Comparison of ENCODE assay signal across 9 cellular contexts in the genomic region with DNA sequence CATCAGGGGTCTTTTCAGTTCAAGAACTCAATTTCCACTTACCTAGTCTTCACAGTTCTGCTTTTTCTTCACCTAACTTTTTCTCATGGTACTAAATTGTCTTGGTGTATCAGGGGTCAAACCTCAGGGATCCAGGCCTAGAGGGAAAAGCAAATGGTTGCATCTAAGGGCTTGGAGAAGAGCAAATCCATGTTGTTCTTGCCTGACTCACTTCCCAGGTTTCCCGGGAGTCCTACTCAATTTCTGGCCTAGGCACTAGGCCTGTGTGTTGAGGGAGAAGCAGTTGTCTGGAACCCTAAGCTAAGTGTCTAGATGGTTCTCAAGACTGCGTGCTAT.
DNase-seq lines count a peak whose midpoint lies in the region; ATAC-seq, FAIRE-seq and TF ChIP-seq lines count a peak whose summit lies in the region.
"Had no signal": no experiment of that assay in that cellular context is flagged by ENCODE, and none has a peak within 500 bp of the region (broad histone marks: within the 10 kb centered on the region; RNA-seq: fewer than 3 reads in every experiment).

No MANE protein-coding gene starts in this region.

- FAIRE-seq in urothelium cell line (lab: Jason Lieb, UNC): no peak

- H4K5ac ChIP-seq in IMR-90 (ENCODE audit: low read depth, low read length): no peak overlapping the region

- peak overlapping the region in 4 of 8 donors; percentile 5 to 67 (median 23) for H3K27ac Mint-ChIP-seq in CD8-positive, alpha-beta memory T cell
- peak overlapping the region; percentile 96 for H3K27ac Mint-ChIP-seq in neural progenitor cell

- no peak overlapping the region for H3K4me3 ChIP-seq in CD8-positive, alpha-beta memory T cell (ENCODE audit: low read length)
- H3K4me3 ChIP-seq in IMR-90 (ENCODE audit: insufficient read depth, low read depth, low read length): peak overlapping the region; percentile 28; the same call in 1 of the 2 replicates
- peak overlapping the region; percentile 17 for H3K4me3 ChIP-seq in colonic mucosa
- peak overlapping the region; percentile 68 for H3K4me3 ChIP-seq in neural progenitor cell

- no peak overlapping the region for H4K8ac ChIP-seq in IMR-90 (ENCODE audit: low read depth in 2 of 2, low read length in 2 of 2)

- no peak overlapping the region for H2BK15ac ChIP-seq in IMR-90 (ENCODE audit: low read depth, low read length)

- no peaks in the 10 kb centered on the region for H3K9me1 ChIP-seq in IMR-90 (ENCODE audit: insufficient read depth, low read length)

- H3K9me3 ChIP-seq in CD8-positive, alpha-beta memory T cell (ENCODE audit: low read length): no peaks in the 10 kb centered on the region
- no peaks in the 10 kb centered on the region for H3K9me3 ChIP-seq in IMR-90 (ENCODE audit: control insufficient read depth, insufficient read depth, low read length)
- no peaks in the 10 kb centered on the region for H3K9me3 ChIP-seq in colonic mucosa
- H3K9me3 ChIP-seq in neural progenitor cell (ENCODE audit: low read depth): no peaks in the 10 kb centered on the region

- CTCF ChIA-PET in CD8-positive, alpha-beta memory T cell (lab: Charles Lee): no interaction called here
- CTCF ChIA-PET in IMR-90 (lab: Yijun Ruan, JAX): no interaction called here

- no peaks in the 10 kb centered on the region for H3K79me1 ChIP-seq in IMR-90 (ENCODE audit: low read depth in 1 of 2, low read length in 2 of 2)

- no peak for TF ChIP-seq RAD21 in IMR-90 (IDR thresholded peaks at IDR 0.05; ENCODE audit: low read length)

- H3K4ac ChIP-seq in IMR-90 (ENCODE audit: low read depth, low read length): no peak overlapping the region

- H3K14ac ChIP-seq in IMR-90 (replicated peaks; ENCODE audit: low read depth, low read length): no peak overlapping the region

- H3K4me2 ChIP-seq in IMR-90 (ENCODE audit: low read depth, low read length) (peak overlapping the region; percentile 71), neural progenitor cell (peak overlapping the region; percentile 69)

- H2AK9ac ChIP-seq in IMR-90 (replicated peaks; ENCODE audit: low read depth, low read length, poor library complexity): no peak overlapping the region

- H3K27me3 ChIP-seq in CD8-positive, alpha-beta memory T cell (ENCODE audit: insufficient read depth, low read length, poor library complexity, severe bottlenecking): no peaks in the 10 kb centered on the region
- H3K27me3 ChIP-seq in IMR-90 (ENCODE audit: control insufficient read depth, insufficient read depth, low read length): peaks cover 6% of the 10 kb centered on the region
- no peaks in the 10 kb centered on the region for H3K27me3 ChIP-seq in colonic mucosa
- no peaks in the 10 kb centered on the region for H3K27me3 ChIP-seq in neural progenitor cell

- H3K36me3 Mint-ChIP-seq in CD8-positive, alpha-beta memory T cell: no peaks in the 10 kb centered on the region
- peaks cover 12% of the 10 kb centered on the region for H3K36me3 Mint-ChIP-seq in neural progenitor cell

- no peak for ATAC-seq in IMR-90 (ENCODE audit: low read depth)
- ATAC-seq in GM21786 (IDR thresholded peaks at IDR 0.05; ENCODE audit: unreplicated experiment): no peak

- H3K36me3 ChIP-seq in CD8-positive, alpha-beta memory T cell (ENCODE audit: insufficient read depth, low read length): no peaks in the 10 kb centered on the region
- H3K36me3 ChIP-seq in IMR-90 (ENCODE audit: control insufficient read depth, insufficient read depth, low read length) (no peaks in the 10 kb centered on the region), colonic mucosa (no peaks in the 10 kb centered on the region), neural progenitor cell (no peaks in the 10 kb centered on the region)

- no peak overlapping the region for H2BK120ac ChIP-seq in IMR-90 (ENCODE audit: low read depth, low read length)

- no peak overlapping the region for H4K91ac ChIP-seq in IMR-90 (ENCODE audit: insufficient read depth, low read depth, low read length)

- no peak overlapping the region for H3K9ac ChIP-seq in IMR-90 (ENCODE audit: low read depth, low read length)
- no peak overlapping the region for H3K9ac ChIP-seq in colonic mucosa (ENCODE audit: low read depth in 2 of 2, low read length in 2 of 2)
- H3K9ac ChIP-seq in neural progenitor cell: no peak overlapping the region

- dilution Hi-C loops in IMR-90 (cut with HindIII; ENCODE audit: low sequenced_read_pairs, unreplicated experiment): no loop called here

- no peak overlapping the region for H3K18ac ChIP-seq in IMR-90 (ENCODE audit: low read depth, low read length)

- H3K9me3 Mint-ChIP-seq in CD8-positive, alpha-beta memory T cell: no peaks in the 10 kb centered on the region
- H3K9me3 Mint-ChIP-seq in neural progenitor cell: peaks cover 7% of the 10 kb centered on the region

- no CpG with 5 or more reads among the region's 2 CpGs for WGBS in IMR-90 (ENCODE audit: extremely low coverage in 2 of 2, insufficient read length in 1 of 2), 2 experiments

- peaks cover 8% of the 10 kb centered on the region for H3K4me1 ChIP-seq in CD8-positive, alpha-beta memory T cell (ENCODE audit: insufficient read depth, low read length)
- H3K4me1 ChIP-seq in IMR-90 (ENCODE audit: control insufficient read depth, insufficient read depth, low read length) (no peaks in the 10 kb centered on the region), colonic mucosa (no peaks in the 10 kb centered on the region), neural progenitor cell (peaks cover 18% of the 10 kb centered on the region)

- H4K20me1 ChIP-seq in IMR-90 (ENCODE audit: insufficient read depth, low read length) (no peaks in the 10 kb centered on the region), neural progenitor cell (ENCODE audit: low read depth) (peaks cover 15% of the 10 kb centered on the region)

- no peak overlapping the region for H2BK20ac ChIP-seq in IMR-90 (ENCODE audit: low read depth, low read length)

- no TSS peak for BruUV-seq in IMR-90 (replicated peaks; lab: Mats Ljungman, UMichigan)

- H2BK5ac ChIP-seq in IMR-90 (ENCODE audit: low read depth, low read length, poor library complexity, severe bottlenecking): no peak overlapping the region

- peaks cover 9 to 13% (median 12%) of the 10 kb centered on the region in 3 donors for H3K4me1 Mint-ChIP-seq in CD8-positive, alpha-beta memory T cell
- H3K4me1 Mint-ChIP-seq in neural progenitor cell: peaks cover 34% of the 10 kb centered on the region

- peaks cover 31% of the 10 kb centered on the region for H3F3A ChIP-seq in neural progenitor cell (ENCODE audit: low read depth)

- no peak for TF ChIP-seq POLR2A in IMR-90 (IDR thresholded peaks at IDR 0.05; ENCODE audit: low read depth, low read length)

- H3K27me3 Mint-ChIP-seq in CD8-positive, alpha-beta memory T cell: peaks cover 0 to 7% of the 10 kb centered on the region in 2 donors
- no peaks in the 10 kb centered on the region for H3K27me3 Mint-ChIP-seq in neural progenitor cell (ENCODE audit: insufficient read depth, low read depth)

- DNase-seq in CD8-positive, alpha-beta memory T cell: no peak
- DNase-seq in IMR-90: peak; percentile 3
- DNase-seq in colonic mucosa: no peak
- no peak for DNase-seq in neural progenitor cell (ENCODE audit: low spot score)
- DNase-seq in urothelium cell line (ENCODE audit: low spot score): no peak
- DNase-seq in KG1 (lab: John Stamatoyannopoulos, UW): no peak
- DNase-seq in NCI-H2171 treated with DMSO at 0.1 percent for 48 hours (lab: John Stamatoyannopoulos, UW): no peak
- DNase-seq: activated CD4-positive, CD25-positive, alpha-beta regulatory T cell had no signal

- peaks cover 43% of the 10 kb centered on the region for H3K79me2 ChIP-seq in neural progenitor cell (ENCODE audit: low read depth)

- TF ChIP-seq CTCF in IMR-90 (conservative IDR thresholded peaks at IDR 0.05; ENCODE audit: low read depth, low read length): no peak
- TF ChIP-seq CTCF in colonic mucosa (IDR thresholded peaks at IDR 0.05): no peak
- no peak for TF ChIP-seq CTCF in neural progenitor cell (IDR thresholded peaks at IDR 0.05)

- H2AFZ ChIP-seq in IMR-90 (replicated peaks; ENCODE audit: low read length, poor library complexity) (no peak overlapping the region), neural progenitor cell (replicated peaks) (no peak overlapping the region)

- no peak overlapping the region for H2AK5ac ChIP-seq in IMR-90 (ENCODE audit: low read depth, low read length)

- no peak overlapping the region for H3K23ac ChIP-seq in IMR-90 (ENCODE audit: low read depth, low read length)

- in situ Hi-C loops in IMR-90 (cut with MboI; ENCODE audit: low sequenced_read_pairs): loop anchor here (25.0 kb wide), 1 partner anchor 806 kb away; no protein-coding TSS in a partner anchor

- H3K4me3 Mint-ChIP-seq in CD8-positive, alpha-beta memory T cell: peak overlapping the region in 3 of 7 donors; percentile 9 to 42 (median 20)
- peak overlapping the region; percentile 92 for H3K4me3 Mint-ChIP-seq in neural progenitor cell

- no peak overlapping the region for H3K56ac ChIP-seq in IMR-90 (ENCODE audit: extremely low read depth, insufficient read depth, low read length)

- intact Hi-C loops in IMR-90 (cut with micrococcal nuclease): no loop called here
- intact Hi-C loops in colonic mucosa (cut with DNase I): no loop called here

- POLR2A ChIA-PET in CD8-positive, alpha-beta memory T cell (lab: Charles Lee): no interaction called here
- POLR2A ChIA-PET in IMR-90 (lab: Charles Lee; ENCODE audit: unreplicated experiment): no interaction called here

- peak overlapping the region; percentile 25 for H3K27ac ChIP-seq in CD8-positive, alpha-beta memory T cell (ENCODE audit: low read depth, low read length)
- H3K27ac ChIP-seq in IMR-90 (ENCODE audit: insufficient read depth, low read length) (no peak overlapping the region), colonic mucosa (no peak overlapping the region), neural progenitor cell (peak overlapping the region; percentile 89)

TF ChIP-seq in IMR-90, 13 proteins besides CTCF, POLR2A, EP300 and RAD21 (continues in another document):
- TF ChIP-seq, protein P1, sequence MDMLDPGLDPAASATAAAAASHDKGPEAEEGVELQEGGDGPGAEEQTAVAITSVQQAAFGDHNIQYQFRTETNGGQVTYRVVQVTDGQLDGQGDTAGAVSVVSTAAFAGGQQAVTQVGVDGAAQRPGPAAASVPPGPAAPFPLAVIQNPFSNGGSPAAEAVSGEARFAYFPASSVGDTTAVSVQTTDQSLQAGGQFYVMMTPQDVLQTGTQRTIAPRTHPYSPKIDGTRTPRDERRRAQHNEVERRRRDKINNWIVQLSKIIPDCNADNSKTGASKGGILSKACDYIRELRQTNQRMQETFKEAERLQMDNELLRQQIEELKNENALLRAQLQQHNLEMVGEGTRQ (IDR thresholded peaks at IDR 0.05; ENCODE audit: low read depth, low read length): no peak
- TF ChIP-seq RCOR1 (IDR thresholded peaks at IDR 0.05; ENCODE audit: insufficient replicate concordance, low read length): no peak
- TF ChIP-seq, protein P2, sequence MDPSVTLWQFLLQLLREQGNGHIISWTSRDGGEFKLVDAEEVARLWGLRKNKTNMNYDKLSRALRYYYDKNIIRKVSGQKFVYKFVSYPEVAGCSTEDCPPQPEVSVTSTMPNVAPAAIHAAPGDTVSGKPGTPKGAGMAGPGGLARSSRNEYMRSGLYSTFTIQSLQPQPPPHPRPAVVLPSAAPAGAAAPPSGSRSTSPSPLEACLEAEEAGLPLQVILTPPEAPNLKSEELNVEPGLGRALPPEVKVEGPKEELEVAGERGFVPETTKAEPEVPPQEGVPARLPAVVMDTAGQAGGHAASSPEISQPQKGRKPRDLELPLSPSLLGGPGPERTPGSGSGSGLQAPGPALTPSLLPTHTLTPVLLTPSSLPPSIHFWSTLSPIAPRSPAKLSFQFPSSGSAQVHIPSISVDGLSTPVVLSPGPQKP (IDR thresholded peaks at IDR 0.05; ENCODE audit: borderline replicate concordance, low read depth, low read length): no peak

Comparison
In these comparisons a context has a peak if more than half of its experiments do, and no peak if none do; other contexts are left out.
1. H3K27ac ChIP-seq: peak in CD8-positive, alpha-beta memory T cell (single experiment) and neural progenitor cell (single experiment); none in IMR-90 (single experiment) and colonic mucosa (single experiment).